ENCODE assay signal across 24 cellular contexts in the genomic region with DNA sequence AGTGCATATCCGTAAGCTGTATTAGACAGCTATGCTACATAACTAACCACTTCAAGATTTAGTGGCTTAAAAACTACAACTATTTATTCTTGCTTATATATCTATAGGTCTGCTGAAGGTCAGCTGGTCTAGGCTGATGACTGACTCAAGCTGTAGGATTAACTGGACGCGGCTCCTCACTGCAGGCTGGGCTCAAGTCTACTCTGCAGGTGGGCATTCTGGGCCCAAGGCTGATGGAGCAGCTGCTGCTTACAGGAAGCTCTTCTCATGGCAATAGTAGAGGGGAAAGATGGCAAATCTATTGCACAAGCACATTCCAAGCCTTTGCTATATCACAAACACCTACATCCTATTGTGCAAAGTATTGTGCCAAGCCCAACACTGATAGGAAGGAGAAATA.
DNase-seq lines count a peak whose midpoint lies in the region; ATAC-seq and TF ChIP-seq lines count a peak whose summit lies in the region.
"Had no signal": no experiment of that assay in that cellular context is flagged by ENCODE, and none has a peak within 500 bp of the region (broad histone marks: within the 10 kb centered on the region; RNA-seq: fewer than 3 reads in every experiment).

No MANE protein-coding gene starts in this region.

- no peaks in the 10 kb centered on the region for H3K9me3 ChIP-seq in gastrocnemius medialis
- H3K9me3 ChIP-seq: body of pancreas, colonic mucosa, gastroesophageal sphincter, vagina had no signal

- H3K36me3 ChIP-seq in gastrocnemius medialis: no peaks in the 10 kb centered on the region
- H3K36me3 ChIP-seq: colonic mucosa, gastroesophageal sphincter, vagina had no signal

- H3K4me1 ChIP-seq in gastrocnemius medialis: no peaks in the 10 kb centered on the region
- H3K4me1 ChIP-seq: body of pancreas, colonic mucosa, vagina had no signal

- intact Hi-C loops in gastrocnemius medialis (cut with DNase I; ENCODE audit: low total_unique reads): no loop called here

- DNase-seq in MV-4-11 (lab: John Stamatoyannopoulos, UW) (peak; percentile 70), midbrain (lab: John Stamatoyannopoulos, UW) (no peak), gastrocnemius medialis (no peak)
- no peak for DNase-seq in activated CD4-positive, CD25-positive, alpha-beta regulatory T cell (lab: John Stamatoyannopoulos, UW)
- DNase-seq: ACHN; activated CD4-positive, alpha-beta T cell treated with anti-CD3 and anti-CD28 coated beads, Interleukin-2, amount 10 ng/mL, durations not matched to agents 7 days and 5 days; activated T-cell treated with anti-CD3 and anti-CD28 coated beads, Interleukin-2, amount 50 U/mL, for 1 hour; body of pancreas; CD4-positive, alpha-beta T cell; colonic mucosa; DND-41; left ventricle myocardium superior; NCI-H2029 treated with DMSO at 0.1 percent for 48 hours; NCI-H510A; nucleus accumbens; stimulated activated CD4-positive, alpha-beta T cell treated with anti-CD3 and anti-CD28 coated beads, Interleukin-2, amount 100 ng/mL, for 24 hours had no signal

- H3K27ac ChIP-seq in gastrocnemius medialis: no peak overlapping the region
- H3K27ac ChIP-seq: body of pancreas, colonic mucosa, epithelial cell of prostate, vagina had no signal

- no peak for TF ChIP-seq CTCF in gastrocnemius medialis (IDR thresholded peaks at IDR 0.05 in 4 of 5, conservative IDR thresholded peaks at IDR 0.05 in 1 of 5)

- no peak for TF ChIP-seq POLR2A in gastrocnemius medialis (IDR thresholded peaks at IDR 0.05)

- in situ Hi-C loops in gastrocnemius medialis (cut with MboI; ENCODE audit: low sequenced_read_pairs in 4 of 4): no loop called here

- ATAC-seq in GM18517 (IDR thresholded peaks at IDR 0.05; ENCODE audit: unreplicated experiment) (peak; percentile 7), GM21515 (IDR thresholded peaks at IDR 0.05; ENCODE audit: unreplicated experiment) (peak; percentile 12), HG03103 (IDR thresholded peaks at IDR 0.05; ENCODE audit: low read depth, unreplicated experiment) (peak; percentile 4), gastrocnemius medialis (no peak), GM18858 (IDR thresholded peaks at IDR 0.05; ENCODE audit: unreplicated experiment) (no peak)
- ATAC-seq: body of pancreas, gastroesophageal sphincter, left ventricle myocardium superior, sciatic nerve had no signal

- no peak overlapping the region for H3K4me3 ChIP-seq in gastrocnemius medialis
- H3K4me3 ChIP-seq: body of pancreas, colonic mucosa, gastroesophageal sphincter, vagina had no signal

- H3K27me3 ChIP-seq in gastrocnemius medialis: no peaks in the 10 kb centered on the region
- H3K27me3 ChIP-seq: body of pancreas, colonic mucosa, gastroesophageal sphincter, vagina had no signal

Comparison
In these comparisons a context has a peak if more than half of its experiments do, and no peak if none do; other contexts are left out.
1. ATAC-seq: peak in GM18517 (single experiment), GM21515 (single experiment) and HG03103 (single experiment); none in gastrocnemius medialis (0 of 2) and GM18858 (single experiment).